ENCODE assay signal across 20 cellular contexts in genomic region chr11:95182397-95182796, GRCh38. TPM values are rescaled to one million over a fixed set of nuclear protein-coding genes. Genes with fewer than 3 reads are reported as not detected.
DNase-seq lines count a peak whose midpoint lies in the region; ATAC-seq and TF ChIP-seq lines count a peak whose summit lies in the region.
"Had no signal": no experiment of that assay in that cellular context is flagged by ENCODE, and none has a peak within 500 bp of the region (broad histone marks: within the 10 kb centered on the region; RNA-seq: fewer than 3 reads in every experiment).

No MANE protein-coding gene starts in this region.

- intact Hi-C loops in activated CD4-positive, alpha-beta T cell treated with anti-CD3 and anti-CD28 coated beads, Interleukin-2, amount 10 ng/mL, durations not matched to agents 24 days and 14 days (cut with micrococcal nuclease) = no loop called here
- intact Hi-C loops in adrenal gland (cut with DNase I) = no loop called here

- H3K27me3 ChIP-seq in adrenal gland = no peaks in the 10 kb centered on the region
- H3K27me3 ChIP-seq: BLaER1 treated with 17β-estradiol and CSF1 and Interleukin-3, amounts not matched to agents 10 nM and 100 nM; Peyer's patch had no signal

- peak overlapping the region; percentile 66 for H3K27ac Mint-ChIP-seq in activated CD4-positive, alpha-beta T cell treated with anti-CD3 and anti-CD28 coated beads, Interleukin-2, amount 10 ng/mL, durations not matched to agents 24 days and 14 days
- H3K27ac Mint-ChIP-seq in stimulated activated naive CD8-positive, alpha-beta T cell treated with anti-CD3 and anti-CD28 coated beads, Interleukin-15, Interleukin-2, amounts not matched to agents 100 ng/mL and 50 ng/mL, for 24 hours = peak overlapping the region; percentile 36
- no peak overlapping the region for H3K27ac Mint-ChIP-seq in stimulated activated naive CD8-positive, alpha-beta T cell treated with anti-CD3 and anti-CD28 coated beads, Interleukin-15, amount 100 ng/mL, for 72 hours
- peak overlapping the region; percentile 17 for H3K27ac Mint-ChIP-seq in memory B cell

- 93 to 100% (median 98%) methylated on average over 2 of the region's 2 CpGs for WGBS in adrenal gland, 4 donors

- no peaks in the 10 kb centered on the region for H3K4me1 ChIP-seq in adrenal gland (replicated peaks in 1 of 2)
- H3K4me1 ChIP-seq: BLaER1 treated with 17β-estradiol and CSF1 and Interleukin-3, amounts not matched to agents 10 nM and 100 nM; Peyer's patch had no signal

- H3K27me3 Mint-ChIP-seq in activated CD4-positive, alpha-beta T cell treated with anti-CD3 and anti-CD28 coated beads, Interleukin-2, amount 10 ng/mL, durations not matched to agents 24 days and 14 days = no peaks in the 10 kb centered on the region
- no peaks in the 10 kb centered on the region for H3K27me3 Mint-ChIP-seq in stimulated activated naive CD8-positive, alpha-beta T cell treated with anti-CD3 and anti-CD28 coated beads, Interleukin-15, Interleukin-2, amounts not matched to agents 100 ng/mL and 50 ng/mL, for 24 hours
- H3K27me3 Mint-ChIP-seq in stimulated activated naive CD8-positive, alpha-beta T cell treated with anti-CD3 and anti-CD28 coated beads, Interleukin-15, amount 100 ng/mL, for 72 hours = no peaks in the 10 kb centered on the region
- H3K27me3 Mint-ChIP-seq in memory B cell = no peaks in the 10 kb centered on the region

- DNase-seq in activated CD4-positive, alpha-beta T cell treated with anti-CD3 and anti-CD28 coated beads, Interleukin-2, amount 10 ng/mL, durations not matched to agents 24 days and 14 days = no peak
- DNase-seq in activated CD4-positive, alpha-beta T cell treated with anti-CD3 and anti-CD28 coated beads for 1 hour = no peak
- no peak for DNase-seq in stimulated activated naive CD8-positive, alpha-beta T cell treated with anti-CD3 and anti-CD28 coated beads, Interleukin-15, amount 100 ng/mL, for 72 hours
- DNase-seq in memory B cell (ENCODE audit: low spot score in 2 of 2) (no peak), adrenal gland (no peak), SW480 (ENCODE audit: low spot score) (no peak), glomerular visceral epithelial cell (ENCODE audit: extremely low spot score) (no peak)
- DNase-seq: 8988T, COR-L47, DMS153, EL, H7, Kasumi-1, NCI-H1417 treated with DMSO at 0.1 percent for 48 hours, NCI-H2029, NCI-H510A treated with DMSO at 0.1 percent for 48 hours, Peyer's patch, Right ventricle myocardium superior had no signal

- TF ChIP-seq POLR2A in adrenal gland (IDR thresholded peaks at IDR 0.05) = no peak

- no peak for TF ChIP-seq CTCF in adrenal gland (IDR thresholded peaks at IDR 0.05)

- no peaks in the 10 kb centered on the region for H3K9me3 Mint-ChIP-seq in activated CD4-positive, alpha-beta T cell treated with anti-CD3 and anti-CD28 coated beads, Interleukin-2, amount 10 ng/mL, durations not matched to agents 24 days and 14 days
- H3K9me3 Mint-ChIP-seq in stimulated activated naive CD8-positive, alpha-beta T cell treated with anti-CD3 and anti-CD28 coated beads, Interleukin-15, Interleukin-2, amounts not matched to agents 100 ng/mL and 50 ng/mL, for 24 hours = no peaks in the 10 kb centered on the region
- no peaks in the 10 kb centered on the region for H3K9me3 Mint-ChIP-seq in stimulated activated naive CD8-positive, alpha-beta T cell treated with anti-CD3 and anti-CD28 coated beads, Interleukin-15, amount 100 ng/mL, for 72 hours
- H3K9me3 Mint-ChIP-seq in memory B cell = no peaks in the 10 kb centered on the region

- ATAC-seq in stimulated activated naive CD8-positive, alpha-beta T cell treated with anti-CD3 and anti-CD28 coated beads, Interleukin-15, amount 100 ng/mL, for 72 hours = no peak
- no peak for ATAC-seq in memory B cell (ENCODE audit: low read depth)

- H3K4me3 ChIP-seq in adrenal gland = no peak overlapping the region
- H3K4me3 ChIP-seq: BLaER1 treated with 17β-estradiol and CSF1 and Interleukin-3, amounts not matched to agents 10 nM and 100 nM; Peyer's patch had no signal

- no peak overlapping the region for H3K27ac ChIP-seq in adrenal gland
- H3K27ac ChIP-seq: BLaER1 treated with 17β-estradiol and CSF1 and Interleukin-3, amounts not matched to agents 10 nM and 100 nM; Peyer's patch had no signal

- H3K9me3 ChIP-seq in adrenal gland (replicated peaks in 1 of 3) = no peaks in the 10 kb centered on the region
- H3K9me3 ChIP-seq: BLaER1 treated with 17β-estradiol and CSF1 and Interleukin-3, amounts not matched to agents 10 nM and 100 nM; Peyer's patch had no signal

- H3K4me1 Mint-ChIP-seq in activated CD4-positive, alpha-beta T cell treated with anti-CD3 and anti-CD28 coated beads, Interleukin-2, amount 10 ng/mL, durations not matched to agents 24 days and 14 days = peaks cover 5% of the 10 kb centered on the region
- H3K4me1 Mint-ChIP-seq in stimulated activated naive CD8-positive, alpha-beta T cell treated with anti-CD3 and anti-CD28 coated beads, Interleukin-15, Interleukin-2, amounts not matched to agents 100 ng/mL and 50 ng/mL, for 24 hours (ENCODE audit: low read depth) = peaks cover 10% of the 10 kb centered on the region
- peaks cover 7% of the 10 kb centered on the region for H3K4me1 Mint-ChIP-seq in stimulated activated naive CD8-positive, alpha-beta T cell treated with anti-CD3 and anti-CD28 coated beads, Interleukin-15, amount 100 ng/mL, for 72 hours
- H3K4me1 Mint-ChIP-seq in memory B cell = peaks cover 12% of the 10 kb centered on the region

- H3K4me3 Mint-ChIP-seq in activated CD4-positive, alpha-beta T cell treated with anti-CD3 and anti-CD28 coated beads, Interleukin-2, amount 10 ng/mL, durations not matched to agents 24 days and 14 days = no peak overlapping the region
- no peak overlapping the region for H3K4me3 Mint-ChIP-seq in stimulated activated naive CD8-positive, alpha-beta T cell treated with anti-CD3 and anti-CD28 coated beads, Interleukin-15, Interleukin-2, amounts not matched to agents 100 ng/mL and 50 ng/mL, for 24 hours
- H3K4me3 Mint-ChIP-seq in stimulated activated naive CD8-positive, alpha-beta T cell treated with anti-CD3 and anti-CD28 coated beads, Interleukin-15, amount 100 ng/mL, for 72 hours = no peak overlapping the region
- H3K4me3 Mint-ChIP-seq in memory B cell = no peak overlapping the region

- H3K36me3 ChIP-seq in adrenal gland (replicated peaks in 1 of 2) = peaks cover 0 to 24% of the 10 kb centered on the region in 2 donors

- H3K36me3 Mint-ChIP-seq in activated CD4-positive, alpha-beta T cell treated with anti-CD3 and anti-CD28 coated beads, Interleukin-2, amount 10 ng/mL, durations not matched to agents 24 days and 14 days (ENCODE audit: low read depth) = peaks cover 41% of the 10 kb centered on the region
- peaks cover 18% of the 10 kb centered on the region for H3K36me3 Mint-ChIP-seq in stimulated activated naive CD8-positive, alpha-beta T cell treated with anti-CD3 and anti-CD28 coated beads, Interleukin-15, Interleukin-2, amounts not matched to agents 100 ng/mL and 50 ng/mL, for 24 hours (ENCODE audit: low read depth)
- H3K36me3 Mint-ChIP-seq in memory B cell = peaks cover 26% of the 10 kb centered on the region

RNA-seq across cellular contexts. Expression of gene SESN3, which starts 48.6 kb away (rescaled TPM):
- total RNA-seq in activated CD4-positive, alpha-beta T cell treated with anti-CD3 and anti-CD28 coated beads, Interleukin-2, amount 10 ng/mL, durations not matched to agents 24 days and 14 days = 63.4 and 64.2 TPM in 2 replicates
- total RNA-seq in adrenal gland = 10 to 100 TPM; 30.1 to 90.0 (median 40.2) TPM
- polyA plus RNA-seq in adrenal gland = 10 to 100 TPM in 1 of 3 donors, 1 to 10 TPM in 2; 5.9 to 14.8 (median 8.3) TPM

Comparison
In these comparisons a context has a peak if more than half of its experiments do, and no peak if none do; other contexts are left out.
1. H3K27ac Mint-ChIP-seq: peak in activated CD4-positive, alpha-beta T cell treated with anti-CD3 and anti-CD28 coated beads, Interleukin-2, amount 10 ng/mL, durations not matched to agents 24 days and 14 days (single experiment), stimulated activated naive CD8-positive, alpha-beta T cell treated with anti-CD3 and anti-CD28 coated beads, Interleukin-15, Interleukin-2, amounts not matched to agents 100 ng/mL and 50 ng/mL, for 24 hours (single experiment) and memory B cell (single experiment); none in stimulated activated naive CD8-positive, alpha-beta T cell treated with anti-CD3 and anti-CD28 coated beads, Interleukin-15, amount 100 ng/mL, for 72 hours (0 of 2).